Comparison of ENCODE assay signal across 7 cellular contexts in the genomic region with DNA sequence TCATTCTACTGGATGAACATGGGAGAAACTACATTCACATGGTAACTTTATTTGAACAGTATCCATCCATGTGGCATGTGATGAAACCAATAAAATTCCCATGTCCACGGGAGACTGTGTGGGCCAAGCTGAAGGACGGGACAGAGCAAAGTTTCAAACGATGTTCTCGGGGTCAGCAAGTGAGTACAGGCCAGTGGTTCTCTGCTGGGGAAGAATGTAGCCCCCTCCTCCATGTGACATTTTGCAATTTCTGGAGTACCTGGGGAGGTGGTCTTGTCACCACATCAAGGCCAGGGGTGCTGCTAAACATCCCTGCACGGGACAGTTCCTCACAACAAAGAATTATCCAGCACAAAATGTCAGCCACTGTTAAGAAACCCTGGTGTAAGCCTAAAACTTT.
"Had no signal": no experiment of that assay in that cellular context is flagged by ENCODE, and none has a peak within 500 bp of the region (broad histone marks: within the 10 kb centered on the region; RNA-seq: fewer than 3 reads in every experiment).

No MANE protein-coding gene starts in this region.

- DNase-seq: GM23248, GOT3, H9, HCEC 1CT, IMR-90, KG1 had no signal

- ATAC-seq: K562 had no signal
